ENCODE assay signal across 9 cellular contexts in the genomic region with DNA sequence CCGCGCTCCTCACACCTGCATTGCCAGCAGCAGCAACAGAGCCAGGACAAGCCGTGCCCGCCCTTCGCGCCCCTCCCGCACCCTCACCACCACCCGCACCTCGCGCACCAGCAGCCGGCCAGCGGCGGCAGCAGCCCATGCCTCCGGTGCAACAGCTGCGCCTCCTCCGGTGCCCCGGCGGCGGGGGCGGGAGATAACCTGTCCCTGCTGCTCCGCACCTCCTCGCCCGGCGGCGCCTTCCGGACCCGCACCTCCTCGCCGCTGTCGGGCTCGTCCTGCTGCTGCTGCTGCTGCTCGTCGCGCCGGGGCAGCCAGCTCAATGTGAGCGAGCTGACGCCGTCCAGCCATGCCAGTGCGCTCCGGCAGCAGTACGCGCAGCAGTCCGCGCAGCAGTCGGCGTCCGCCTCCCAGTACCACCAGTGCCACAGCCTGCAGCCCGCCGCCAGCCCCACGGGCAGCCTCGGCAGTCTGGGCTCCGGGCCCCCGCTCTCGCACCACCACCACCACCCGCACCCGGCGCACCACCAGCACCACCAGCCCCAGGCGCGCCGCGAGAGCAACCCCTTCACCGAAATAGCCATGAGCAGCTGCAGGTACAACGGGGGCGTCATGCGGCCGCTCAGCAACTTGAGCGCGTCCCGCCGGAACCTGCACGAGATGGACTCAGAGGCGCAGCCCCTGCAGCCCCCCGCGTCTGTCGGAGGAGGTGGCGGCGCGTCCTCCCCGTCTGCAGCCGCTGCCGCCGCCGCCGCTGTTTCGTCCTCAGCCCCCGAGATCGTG. TPM values are rescaled to one million over a fixed set of nuclear protein-coding genes. Genes with fewer than 3 reads are reported as not detected.
DNase-seq lines count a peak whose midpoint lies in the region; ATAC-seq and TF ChIP-seq lines count a peak whose summit lies in the region.
"Had no signal": no experiment of that assay in that cellular context is flagged by ENCODE, and none has a peak within 500 bp of the region (broad histone marks: within the 10 kb centered on the region; RNA-seq: fewer than 3 reads in every experiment).

No MANE protein-coding gene starts in this region.

- peak overlapping the region; percentile 26 for H2AK9ac ChIP-seq in IMR-90 (replicated peaks; ENCODE audit: low read depth, low read length, poor library complexity)

- no peak overlapping the region for H4K5ac ChIP-seq in IMR-90 (ENCODE audit: low read depth, low read length)

- no peaks in the 10 kb centered on the region for H3K4me1 ChIP-seq in IMR-90 (ENCODE audit: control insufficient read depth, insufficient read depth, low read length)
- peaks cover 30% of the 10 kb centered on the region for H3K4me1 ChIP-seq in mesenchymal stem cell (ENCODE audit: control insufficient read depth, insufficient read depth, low read depth, low read length)

- H3K4me2 ChIP-seq in IMR-90 (ENCODE audit: low read depth, low read length) (peak overlapping the region; percentile 90), mesenchymal stem cell (ENCODE audit: low read length, poor library complexity, severe bottlenecking) (peak overlapping the region; percentile 97)

- H2BK15ac ChIP-seq in IMR-90 (ENCODE audit: low read depth, low read length) (no peak overlapping the region), mesenchymal stem cell (ENCODE audit: low read depth, poor library complexity, severe bottlenecking) (peak overlapping the region; percentile 5)

- H2BK5ac ChIP-seq in IMR-90 (ENCODE audit: low read depth, low read length, poor library complexity, severe bottlenecking), result no peak overlapping the region
- no peak overlapping the region for H2BK5ac ChIP-seq in mesenchymal stem cell (ENCODE audit: low read depth, low read length, poor library complexity, severe bottlenecking)

- H3K36me3 ChIP-seq in IMR-90 (ENCODE audit: control insufficient read depth, insufficient read depth, low read length) (no peaks in the 10 kb centered on the region), mesenchymal stem cell (ENCODE audit: control insufficient read depth in 1 of 2, insufficient read depth in 2 of 2, low read depth in 1 of 2, low read length in 2 of 2) (no peaks in the 10 kb centered on the region)
- H3K36me3 ChIP-seq: neutrophil had no signal

- no peak overlapping the region for H2BK20ac ChIP-seq in IMR-90 (ENCODE audit: low read depth, low read length)

- H3K4ac ChIP-seq in IMR-90 (ENCODE audit: low read depth, low read length) (no peak overlapping the region), mesenchymal stem cell (ENCODE audit: low read depth in 1 of 2, low read length in 2 of 2) (no peak overlapping the region)

- no peak overlapping the region for H3K27ac Mint-ChIP-seq in dendritic cell treated with granulocyte-macrophage colony-stimulating factor and Interleukin-4, amounts not matched to agents 40 ng/mL and 50 ng/mL, for 4 days

- H2AK5ac ChIP-seq in IMR-90 (ENCODE audit: low read depth, low read length), result no peak overlapping the region
- no peak overlapping the region for H2AK5ac ChIP-seq in mesenchymal stem cell (ENCODE audit: low read length, severe bottlenecking)

- no peak overlapping the region for H3K14ac ChIP-seq in IMR-90 (replicated peaks; ENCODE audit: low read depth, low read length)
- H3K14ac ChIP-seq in mesenchymal stem cell (ENCODE audit: low read length in 2 of 2), result no peak overlapping the region

- H3K27me3 ChIP-seq in IMR-90 (ENCODE audit: control insufficient read depth, insufficient read depth, low read length) (peaks cover 7% of the 10 kb centered on the region), mesenchymal stem cell (ENCODE audit: control insufficient read depth in 1 of 2, insufficient read depth in 1 of 2, low read length in 2 of 2) (peaks cover 45 to 64% of the 10 kb centered on the region in 2 experiments)

- TF ChIP-seq RAD21 in IMR-90 (IDR thresholded peaks at IDR 0.05; ENCODE audit: low read length), result no peak

- intact Hi-C loops in IMR-90 (cut with micrococcal nuclease), result loop anchor here (10.0 kb wide), 1 partner anchor 702 kb away; no protein-coding TSS in a partner anchor
- intact Hi-C loops in dendritic cell treated with granulocyte-macrophage colony-stimulating factor and Interleukin-4, amounts not matched to agents 40 ng/mL and 50 ng/mL, for 4 days (cut with micrococcal nuclease), result no loop called here

- H3K79me1 ChIP-seq in IMR-90 (ENCODE audit: low read depth in 1 of 2, low read length in 2 of 2) (no peaks in the 10 kb centered on the region), mesenchymal stem cell (replicated peaks; ENCODE audit: low read length, poor library complexity, severe bottlenecking) (no peaks in the 10 kb centered on the region)

- peaks cover 63% of the 10 kb centered on the region for H3K27me3 Mint-ChIP-seq in dendritic cell treated with granulocyte-macrophage colony-stimulating factor and Interleukin-4, amounts not matched to agents 40 ng/mL and 50 ng/mL, for 4 days

- no peak overlapping the region for H3K23ac ChIP-seq in IMR-90 (ENCODE audit: low read depth, low read length)
- H3K23ac ChIP-seq in mesenchymal stem cell (ENCODE audit: low read length in 2 of 2), result no peak overlapping the region

- dilution Hi-C loops in IMR-90 (cut with HindIII; ENCODE audit: low sequenced_read_pairs, unreplicated experiment), result no loop called here

- in situ Hi-C loops in IMR-90 (cut with MboI; ENCODE audit: low sequenced_read_pairs), result loop anchor here (5.0 kb wide), 1 partner anchor 85 kb away; no protein-coding TSS in a partner anchor

- no peaks in the 10 kb centered on the region for H3K9me3 Mint-ChIP-seq in dendritic cell treated with granulocyte-macrophage colony-stimulating factor and Interleukin-4, amounts not matched to agents 40 ng/mL and 50 ng/mL, for 4 days

- BruUV-seq in IMR-90 (replicated peaks; lab: Mats Ljungman, UMichigan), result no TSS peak

- H3K36me3 Mint-ChIP-seq in dendritic cell treated with granulocyte-macrophage colony-stimulating factor and Interleukin-4, amounts not matched to agents 40 ng/mL and 50 ng/mL, for 4 days (ENCODE audit: low read depth), result no peaks in the 10 kb centered on the region

- H2AFZ ChIP-seq in IMR-90 (replicated peaks; ENCODE audit: low read length, poor library complexity), result peak overlapping the region; percentile 93
- peak overlapping the region; percentile 94 for H2AFZ ChIP-seq in mesenchymal stem cell (ENCODE audit: low read depth, low read length)

- H3K9ac ChIP-seq in IMR-90 (ENCODE audit: low read depth, low read length) (no peak overlapping the region), mesenchymal stem cell (ENCODE audit: low read length) (no peak overlapping the region)

- H4K91ac ChIP-seq in IMR-90 (ENCODE audit: insufficient read depth, low read depth, low read length) (no peak overlapping the region), mesenchymal stem cell (ENCODE audit: low read length) (no peak overlapping the region)

- H3K27ac ChIP-seq in IMR-90 (ENCODE audit: insufficient read depth, low read length) (no peak overlapping the region), mesenchymal stem cell (ENCODE audit: low read length, poor library complexity, severe bottlenecking) (no peak overlapping the region)
- H3K27ac ChIP-seq: neutrophil had no signal

- DNase-seq in DMS53 treated with DMSO at 0.1 percent for 48 hours (lab: John Stamatoyannopoulos, UW; ENCODE audit: unreplicated experiment) (peak; percentile 50), IMR-90 (peak; percentile 38), mesenchymal stem cell (peak; percentile 47), NCI-H1694 treated with DMSO at 0.1 percent for 48 hours (lab: John Stamatoyannopoulos, UW) (no peak), NCI-H1436 (lab: John Stamatoyannopoulos, UW) (no peak), NCI-H2029 (lab: John Stamatoyannopoulos, UW) (no peak)

- no peaks in the 10 kb centered on the region for H3K9me3 ChIP-seq in IMR-90 (ENCODE audit: control insufficient read depth, insufficient read depth, low read length)
- no peaks in the 10 kb centered on the region for H3K9me3 ChIP-seq in mesenchymal stem cell (ENCODE audit: control insufficient read depth, low read length)
- H3K9me3 ChIP-seq: neutrophil had no signal

- no peaks in the 10 kb centered on the region for H4K20me1 ChIP-seq in IMR-90 (ENCODE audit: insufficient read depth, low read length)

- no peak for TF ChIP-seq POLR2A in IMR-90 (IDR thresholded peaks at IDR 0.05; ENCODE audit: low read depth, low read length)

- H3K4me3 Mint-ChIP-seq in dendritic cell treated with granulocyte-macrophage colony-stimulating factor and Interleukin-4, amounts not matched to agents 40 ng/mL and 50 ng/mL, for 4 days, result peak overlapping the region; percentile 54

- H2BK12ac ChIP-seq in mesenchymal stem cell (ENCODE audit: low read length in 2 of 2), result no peak overlapping the region

- CTCF ChIA-PET in IMR-90 (lab: Yijun Ruan, JAX), result interaction anchor here (1.1 to 1.6 kb wide), 2 partner anchors 8 to 261 kb away, joined by 3 to 4 read pairs; no protein-coding TSS in a partner anchor

- ATAC-seq in GM19455 (IDR thresholded peaks at IDR 0.05; ENCODE audit: unreplicated experiment), result peak; percentile 27
- peak; percentile 40 for ATAC-seq in IMR-90 (ENCODE audit: low read depth)

- no peak overlapping the region for H3K18ac ChIP-seq in IMR-90 (ENCODE audit: low read depth, low read length)
- peak overlapping the region in 1 of 2 experiments; percentile 49 for H3K18ac ChIP-seq in mesenchymal stem cell (ENCODE audit: low read depth in 1 of 2, low read length in 2 of 2)

- H4K8ac ChIP-seq in IMR-90 (ENCODE audit: low read depth in 2 of 2, low read length in 2 of 2), result no peak overlapping the region
- peak overlapping the region; percentile 55 for H4K8ac ChIP-seq in mesenchymal stem cell (ENCODE audit: low read length)

- H2BK120ac ChIP-seq in IMR-90 (ENCODE audit: low read depth, low read length) (no peak overlapping the region), mesenchymal stem cell (ENCODE audit: low read depth, low read length) (no peak overlapping the region)

- H3K4me1 Mint-ChIP-seq in dendritic cell treated with granulocyte-macrophage colony-stimulating factor and Interleukin-4, amounts not matched to agents 40 ng/mL and 50 ng/mL, for 4 days (ENCODE audit: low read depth), result peaks cover 12% of the 10 kb centered on the region

- no peaks in the 10 kb centered on the region for H3K9me1 ChIP-seq in IMR-90 (ENCODE audit: insufficient read depth, low read length)

- 2% methylated on average over 48 of the region's 87 CpGs; no CpG with 5 or more reads in 1 of the 2 experiments for WGBS in IMR-90 (ENCODE audit: extremely low coverage in 2 of 2, insufficient read length in 1 of 2), 2 experiments
- WGBS in mesenchymal stem cell, result under 1% methylated on average over 76 of the region's 87 CpGs

- no peak for TF ChIP-seq CTCF in IMR-90 (conservative IDR thresholded peaks at IDR 0.05; ENCODE audit: low read depth, low read length)

- peak overlapping the region; percentile 76 for H3K4me3 ChIP-seq in IMR-90 (ENCODE audit: insufficient read depth, low read depth, low read length)
- H3K4me3 ChIP-seq in mesenchymal stem cell (ENCODE audit: insufficient read depth in 1 of 2, low read depth in 1 of 2, low read length in 2 of 2), result peak overlapping the region; percentile 59

- H3K56ac ChIP-seq in IMR-90 (ENCODE audit: extremely low read depth, insufficient read depth, low read length), result no peak overlapping the region

- POLR2A ChIA-PET in IMR-90 (lab: Charles Lee; ENCODE audit: unreplicated experiment), result interaction anchor here (0.7 kb wide), 1 partner anchor 16 kb away, joined by 4 read pairs; no protein-coding TSS in a partner anchor

RNA-seq across cellular contexts. Expression of a gene that starts 0.5 kb away (rescaled TPM):
- total RNA-seq in IMR-90 (2012; rRNA removed), result 2.2 and 3.3 TPM in 2 replicates
- polyA plus RNA-seq in IMR-90 (2012; rRNA removed), result 7.5 and 8.8 TPM in 2 replicates
- polyA plus RNA-seq in IMR-90 (2012; cell fraction: cytosol; rRNA removed), result 4.9 and 5.7 TPM in 2 replicates
- polyA plus RNA-seq in IMR-90 (2012; cell fraction: nucleus; rRNA removed; ENCODE audit: low replicate concordance), result 5.9 and 9.9 TPM in 2 replicates
- 1.4 TPM for polyA plus RNA-seq in mesenchymal stem cell (2013, experiment 1 of 2)
- 1.5 TPM for polyA plus RNA-seq in mesenchymal stem cell (2013, experiment 2 of 2)

Comparison
In these comparisons a context has a peak if more than half of its experiments do, and no peak if none do; other contexts are left out.
1. DNase-seq: peak in DMS53 treated with DMSO at 0.1 percent for 48 hours (single experiment), IMR-90 (single experiment) and mesenchymal stem cell (single experiment); none in NCI-H1694 treated with DMSO at 0.1 percent for 48 hours (single experiment), NCI-H1436 (single experiment) and NCI-H2029 (single experiment).